In the genomic region with DNA sequence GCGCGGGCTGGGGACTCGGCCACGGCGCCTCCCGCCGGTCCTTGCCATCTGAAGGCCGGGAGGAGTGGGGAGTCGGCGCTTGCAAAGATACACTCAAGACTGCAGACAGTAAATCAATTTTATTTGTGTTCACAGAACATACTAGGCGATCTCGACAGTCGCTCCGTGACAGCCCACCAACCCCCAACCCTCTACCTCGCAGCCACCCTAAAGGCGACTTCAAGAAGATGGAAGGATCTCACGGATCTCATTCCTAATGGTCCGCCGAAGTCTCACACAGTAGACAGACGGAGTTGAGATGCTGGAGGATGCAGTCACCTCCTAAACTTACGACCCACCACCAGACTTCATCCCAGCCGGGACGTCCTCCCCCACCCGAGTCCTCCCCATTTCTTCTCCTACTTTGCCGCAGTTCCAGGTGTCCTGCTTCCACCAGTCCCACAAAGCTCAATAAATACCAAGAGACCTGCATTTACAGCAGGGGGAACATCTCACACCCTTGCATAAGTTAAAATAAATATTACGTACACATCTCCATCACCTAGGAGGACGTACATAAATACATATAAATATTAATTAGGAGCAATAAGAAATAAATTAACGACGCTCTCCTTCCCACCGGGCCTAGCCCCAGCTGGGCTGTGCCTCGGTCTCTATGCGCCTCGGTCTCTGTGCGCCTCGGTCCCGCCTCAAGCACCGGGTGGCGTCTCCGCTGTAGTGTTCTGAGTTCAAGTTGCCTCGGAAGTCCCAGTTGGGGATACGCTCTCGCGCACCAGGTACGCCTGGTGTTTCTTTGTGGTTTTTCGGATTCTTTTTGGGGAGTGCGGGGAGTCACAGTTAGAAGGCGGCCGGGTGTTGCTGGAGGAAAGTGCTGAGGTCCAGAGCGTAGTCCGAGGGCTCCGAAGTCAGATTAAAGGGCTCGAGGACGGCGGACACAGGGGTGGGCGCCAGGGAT, we compare ENCODE assay signal across 1 cellular context.
TF ChIP-seq lines count a peak whose summit lies in the region.

No MANE protein-coding gene starts in this region.

TF ChIP-seq in HepG2, 621 proteins besides CTCF, POLR2A, EP300 and RAD21 (continued from another document and continues in another):
- TF ChIP-seq, protein P1, sequence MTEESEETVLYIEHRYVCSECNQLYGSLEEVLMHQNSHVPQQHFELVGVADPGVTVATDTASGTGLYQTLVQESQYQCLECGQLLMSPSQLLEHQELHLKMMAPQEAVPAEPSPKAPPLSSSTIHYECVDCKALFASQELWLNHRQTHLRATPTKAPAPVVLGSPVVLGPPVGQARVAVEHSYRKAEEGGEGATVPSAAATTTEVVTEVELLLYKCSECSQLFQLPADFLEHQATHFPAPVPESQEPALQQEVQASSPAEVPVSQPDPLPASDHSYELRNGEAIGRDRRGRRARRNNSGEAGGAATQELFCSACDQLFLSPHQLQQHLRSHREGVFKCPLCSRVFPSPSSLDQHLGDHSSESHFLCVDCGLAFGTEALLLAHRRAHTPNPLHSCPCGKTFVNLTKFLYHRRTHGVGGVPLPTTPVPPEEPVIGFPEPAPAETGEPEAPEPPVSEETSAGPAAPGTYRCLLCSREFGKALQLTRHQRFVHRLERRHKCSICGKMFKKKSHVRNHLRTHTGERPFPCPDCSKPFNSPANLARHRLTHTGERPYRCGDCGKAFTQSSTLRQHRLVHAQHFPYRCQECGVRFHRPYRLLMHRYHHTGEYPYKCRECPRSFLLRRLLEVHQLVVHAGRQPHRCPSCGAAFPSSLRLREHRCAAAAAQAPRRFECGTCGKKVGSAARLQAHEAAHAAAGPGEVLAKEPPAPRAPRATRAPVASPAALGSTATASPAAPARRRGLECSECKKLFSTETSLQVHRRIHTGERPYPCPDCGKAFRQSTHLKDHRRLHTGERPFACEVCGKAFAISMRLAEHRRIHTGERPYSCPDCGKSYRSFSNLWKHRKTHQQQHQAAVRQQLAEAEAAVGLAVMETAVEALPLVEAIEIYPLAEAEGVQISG (CRISPR knock-in tag; IDR thresholded peaks at IDR 0.05), result no peak
- TF ChIP-seq EED (CRISPR knock-in tag; IDR thresholded peaks at IDR 0.05) (no peak), BRCA1 (CRISPR knock-in tag; IDR thresholded peaks at IDR 0.05) (0 out of 2 replicates have a peak, but pooled peaks have one; percentile 81), XRCC5 (optimal IDR thresholded peaks at IDR 0.05; ENCODE audit: low read length) (no peak), ISX (CRISPR knock-in tag; conservative IDR thresholded peaks at IDR 0.05) (no peak; the same call in 1 of the 2 replicates), PTBP1 (IDR thresholded peaks at IDR 0.05; ENCODE audit: low read depth, low read length, poor library complexity, severe bottlenecking) (no peak), ZNF484 (CRISPR knock-in tag; IDR thresholded peaks at IDR 0.05; ENCODE audit: borderline replicate concordance, low read depth) (0 out of 2 replicates have a peak, but pooled peaks have one; percentile 59), SATB2 (CRISPR knock-in tag; IDR thresholded peaks at IDR 0.05) (no peak), ELF4 (CRISPR knock-in tag; IDR thresholded peaks at IDR 0.05; ENCODE audit: borderline replicate concordance) (peak; percentile 50; the same call in 1 of the 2 replicates), REXO4 (CRISPR knock-in tag; IDR thresholded peaks at IDR 0.05; ENCODE audit: borderline replicate concordance) (0 out of 2 replicates have a peak, but pooled peaks have one; percentile 6), ZNF264 (CRISPR knock-in tag; IDR thresholded peaks at IDR 0.05) (no peak; the same call in 1 of the 2 replicates), ZNF333 (CRISPR knock-in tag; IDR thresholded peaks at IDR 0.05; ENCODE audit: borderline replicate concordance) (no peak), ZNF792 (CRISPR knock-in tag; IDR thresholded peaks at IDR 0.05) (no peak), TBL1XR1 (IDR thresholded peaks at IDR 0.05; ENCODE audit: borderline replicate concordance, low read length, partially characterized antibody) (no peak), REPIN1 (CRISPR knock-in tag; IDR thresholded peaks at IDR 0.05; ENCODE audit: borderline replicate concordance, low read depth) (peak; percentile 1; the same call in 1 of the 2 replicates), MTA1 (CRISPR knock-in tag; IDR thresholded peaks at IDR 0.05; ENCODE audit: borderline replicate concordance) (no peak), MIXL1 (CRISPR knock-in tag; IDR thresholded peaks at IDR 0.05) (no peak), ZNF451 (CRISPR knock-in tag; IDR thresholded peaks at IDR 0.05) (no peak), RARA (CRISPR knock-in tag; IDR thresholded peaks at IDR 0.05) (no peak), KMT2A (CRISPR knock-in tag; IDR thresholded peaks at IDR 0.05) (no peak), RFX1 (IDR thresholded peaks at IDR 0.05) (no peak), ZNF331 (CRISPR knock-in tag; IDR thresholded peaks at IDR 0.05) (peak; percentile 13), RCOR2 (CRISPR knock-in tag; IDR thresholded peaks at IDR 0.05) (no peak), PPARG (CRISPR knock-in tag; conservative IDR thresholded peaks at IDR 0.05) (0 out of 2 replicates have a peak, but pooled peaks have one; percentile 12), ZNF510 (CRISPR knock-in tag; IDR thresholded peaks at IDR 0.05; ENCODE audit: low read depth) (peak; percentile 56; the same call in 1 of the 2 replicates), ZNF101 (CRISPR knock-in tag; IDR thresholded peaks at IDR 0.05; ENCODE audit: borderline replicate concordance, low read depth) (0 out of 2 replicates have a peak, but pooled peaks have one; percentile 38), TOE1 (CRISPR knock-in tag; IDR thresholded peaks at IDR 0.05) (no peak), NFYB (CRISPR knock-in tag; IDR thresholded peaks at IDR 0.05) (no peak), CENPX (CRISPR knock-in tag; IDR thresholded peaks at IDR 0.05) (no peak), NFKBIZ (CRISPR knock-in tag; IDR thresholded peaks at IDR 0.05) (no peak), ZNF263 (CRISPR knock-in tag; IDR thresholded peaks at IDR 0.05) (peak; percentile 96), FOXP1 (IDR thresholded peaks at IDR 0.05) (no peak), FOXP1 (CRISPR knock-in tag; IDR thresholded peaks at IDR 0.05) (0 out of 2 replicates have a peak, but pooled peaks have one; percentile 24), HNRNPL (IDR thresholded peaks at IDR 0.05; ENCODE audit: low read depth, low read length) (0 out of 2 replicates have a peak, but pooled peaks have one; percentile 14), DPF2 (CRISPR knock-in tag; IDR thresholded peaks at IDR 0.05; ENCODE audit: borderline replicate concordance, low read depth) (no peak), GATA4 (IDR thresholded peaks at IDR 0.05; ENCODE audit: borderline replicate concordance, low read depth) (no peak), ZNF776 (CRISPR knock-in tag; IDR thresholded peaks at IDR 0.05) (no peak), IKZF1 (IDR thresholded peaks at IDR 0.05) (no peak), EHMT2 (IDR thresholded peaks at IDR 0.05; ENCODE audit: borderline replicate concordance, low read depth, low read length) (no peak)
- TF ChIP-seq, protein P2, sequence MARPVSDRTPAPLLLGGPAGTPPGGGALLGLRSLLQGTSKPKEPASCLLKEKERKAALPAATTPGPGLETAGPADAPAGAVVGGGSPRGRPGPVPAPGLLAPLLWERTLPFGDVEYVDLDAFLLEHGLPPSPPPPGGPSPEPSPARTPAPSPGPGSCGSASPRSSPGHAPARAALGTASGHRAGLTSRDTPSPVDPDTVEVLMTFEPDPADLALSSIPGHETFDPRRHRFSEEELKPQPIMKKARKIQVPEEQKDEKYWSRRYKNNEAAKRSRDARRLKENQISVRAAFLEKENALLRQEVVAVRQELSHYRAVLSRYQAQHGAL (CRISPR knock-in tag; IDR thresholded peaks at IDR 0.05; ENCODE audit: not compliant biosample characterization), result peak; percentile 24
- TF ChIP-seq, protein P3, sequence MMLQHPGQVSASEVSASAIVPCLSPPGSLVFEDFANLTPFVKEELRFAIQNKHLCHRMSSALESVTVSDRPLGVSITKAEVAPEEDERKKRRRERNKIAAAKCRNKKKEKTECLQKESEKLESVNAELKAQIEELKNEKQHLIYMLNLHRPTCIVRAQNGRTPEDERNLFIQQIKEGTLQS (CRISPR knock-in tag; IDR thresholded peaks at IDR 0.05), result no peak
- TF ChIP-seq, protein P4, sequence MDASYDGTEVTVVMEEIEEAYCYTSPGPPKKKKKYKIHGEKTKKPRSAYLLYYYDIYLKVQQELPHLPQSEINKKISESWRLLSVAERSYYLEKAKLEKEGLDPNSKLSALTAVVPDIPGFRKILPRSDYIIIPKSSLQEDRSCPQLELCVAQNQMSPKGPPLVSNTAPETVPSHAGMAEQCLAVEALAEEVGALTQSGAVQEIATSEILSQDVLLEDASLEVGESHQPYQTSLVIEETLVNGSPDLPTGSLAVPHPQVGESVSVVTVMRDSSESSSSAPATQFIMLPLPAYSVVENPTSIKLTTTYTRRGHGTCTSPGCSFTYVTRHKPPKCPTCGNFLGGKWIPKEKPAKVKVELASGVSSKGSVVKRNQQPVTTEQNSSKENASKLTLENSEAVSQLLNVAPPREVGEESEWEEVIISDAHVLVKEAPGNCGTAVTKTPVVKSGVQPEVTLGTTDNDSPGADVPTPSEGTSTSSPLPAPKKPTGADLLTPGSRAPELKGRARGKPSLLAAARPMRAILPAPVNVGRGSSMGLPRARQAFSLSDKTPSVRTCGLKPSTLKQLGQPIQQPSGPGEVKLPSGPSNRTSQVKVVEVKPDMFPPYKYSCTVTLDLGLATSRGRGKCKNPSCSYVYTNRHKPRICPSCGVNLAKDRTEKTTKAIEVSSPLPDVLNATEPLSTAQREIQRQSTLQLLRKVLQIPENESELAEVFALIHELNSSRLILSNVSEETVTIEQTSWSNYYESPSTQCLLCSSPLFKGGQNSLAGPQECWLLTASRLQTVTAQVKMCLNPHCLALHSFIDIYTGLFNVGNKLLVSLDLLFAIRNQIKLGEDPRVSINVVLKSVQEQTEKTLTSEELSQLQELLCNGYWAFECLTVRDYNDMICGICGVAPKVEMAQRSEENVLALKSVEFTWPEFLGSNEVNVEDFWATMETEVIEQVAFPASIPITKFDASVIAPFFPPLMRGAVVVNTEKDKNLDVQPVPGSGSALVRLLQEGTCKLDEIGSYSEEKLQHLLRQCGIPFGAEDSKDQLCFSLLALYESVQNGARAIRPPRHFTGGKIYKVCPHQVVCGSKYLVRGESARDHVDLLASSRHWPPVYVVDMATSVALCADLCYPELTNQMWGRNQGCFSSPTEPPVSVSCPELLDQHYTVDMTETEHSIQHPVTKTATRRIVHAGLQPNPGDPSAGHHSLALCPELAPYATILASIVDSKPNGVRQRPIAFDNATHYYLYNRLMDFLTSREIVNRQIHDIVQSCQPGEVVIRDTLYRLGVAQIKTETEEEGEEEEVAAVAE (CRISPR knock-in tag; IDR thresholded peaks at IDR 0.05; ENCODE audit: borderline replicate concordance), result peak; percentile 13; the same call in 1 of the 2 replicates
- TF ChIP-seq, protein P5, sequence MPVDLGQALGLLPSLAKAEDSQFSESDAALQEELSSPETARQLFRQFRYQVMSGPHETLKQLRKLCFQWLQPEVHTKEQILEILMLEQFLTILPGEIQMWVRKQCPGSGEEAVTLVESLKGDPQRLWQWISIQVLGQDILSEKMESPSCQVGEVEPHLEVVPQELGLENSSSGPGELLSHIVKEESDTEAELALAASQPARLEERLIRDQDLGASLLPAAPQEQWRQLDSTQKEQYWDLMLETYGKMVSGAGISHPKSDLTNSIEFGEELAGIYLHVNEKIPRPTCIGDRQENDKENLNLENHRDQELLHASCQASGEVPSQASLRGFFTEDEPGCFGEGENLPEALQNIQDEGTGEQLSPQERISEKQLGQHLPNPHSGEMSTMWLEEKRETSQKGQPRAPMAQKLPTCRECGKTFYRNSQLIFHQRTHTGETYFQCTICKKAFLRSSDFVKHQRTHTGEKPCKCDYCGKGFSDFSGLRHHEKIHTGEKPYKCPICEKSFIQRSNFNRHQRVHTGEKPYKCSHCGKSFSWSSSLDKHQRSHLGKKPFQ (CRISPR knock-in tag; IDR thresholded peaks at IDR 0.05; ENCODE audit: insufficient replicate concordance), result no peak
- TF ChIP-seq, protein P6, sequence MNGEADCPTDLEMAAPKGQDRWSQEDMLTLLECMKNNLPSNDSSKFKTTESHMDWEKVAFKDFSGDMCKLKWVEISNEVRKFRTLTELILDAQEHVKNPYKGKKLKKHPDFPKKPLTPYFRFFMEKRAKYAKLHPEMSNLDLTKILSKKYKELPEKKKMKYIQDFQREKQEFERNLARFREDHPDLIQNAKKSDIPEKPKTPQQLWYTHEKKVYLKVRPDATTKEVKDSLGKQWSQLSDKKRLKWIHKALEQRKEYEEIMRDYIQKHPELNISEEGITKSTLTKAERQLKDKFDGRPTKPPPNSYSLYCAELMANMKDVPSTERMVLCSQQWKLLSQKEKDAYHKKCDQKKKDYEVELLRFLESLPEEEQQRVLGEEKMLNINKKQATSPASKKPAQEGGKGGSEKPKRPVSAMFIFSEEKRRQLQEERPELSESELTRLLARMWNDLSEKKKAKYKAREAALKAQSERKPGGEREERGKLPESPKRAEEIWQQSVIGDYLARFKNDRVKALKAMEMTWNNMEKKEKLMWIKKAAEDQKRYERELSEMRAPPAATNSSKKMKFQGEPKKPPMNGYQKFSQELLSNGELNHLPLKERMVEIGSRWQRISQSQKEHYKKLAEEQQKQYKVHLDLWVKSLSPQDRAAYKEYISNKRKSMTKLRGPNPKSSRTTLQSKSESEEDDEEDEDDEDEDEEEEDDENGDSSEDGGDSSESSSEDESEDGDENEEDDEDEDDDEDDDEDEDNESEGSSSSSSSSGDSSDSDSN (CRISPR knock-in tag; IDR thresholded peaks at IDR 0.05), result no peak
- TF ChIP-seq, protein P7, sequence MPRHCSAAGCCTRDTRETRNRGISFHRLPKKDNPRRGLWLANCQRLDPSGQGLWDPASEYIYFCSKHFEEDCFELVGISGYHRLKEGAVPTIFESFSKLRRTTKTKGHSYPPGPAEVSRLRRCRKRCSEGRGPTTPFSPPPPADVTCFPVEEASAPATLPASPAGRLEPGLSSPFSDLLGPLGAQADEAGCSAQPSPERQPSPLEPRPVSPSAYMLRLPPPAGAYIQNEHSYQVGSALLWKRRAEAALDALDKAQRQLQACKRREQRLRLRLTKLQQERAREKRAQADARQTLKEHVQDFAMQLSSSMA (CRISPR knock-in tag; IDR thresholded peaks at IDR 0.05), result no peak
- TF ChIP-seq, protein P8, sequence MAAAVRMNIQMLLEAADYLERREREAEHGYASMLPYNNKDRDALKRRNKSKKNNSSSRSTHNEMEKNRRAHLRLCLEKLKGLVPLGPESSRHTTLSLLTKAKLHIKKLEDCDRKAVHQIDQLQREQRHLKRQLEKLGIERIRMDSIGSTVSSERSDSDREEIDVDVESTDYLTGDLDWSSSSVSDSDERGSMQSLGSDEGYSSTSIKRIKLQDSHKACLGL (CRISPR knock-in tag; IDR thresholded peaks at IDR 0.05), result no peak
- TF ChIP-seq, protein P9, sequence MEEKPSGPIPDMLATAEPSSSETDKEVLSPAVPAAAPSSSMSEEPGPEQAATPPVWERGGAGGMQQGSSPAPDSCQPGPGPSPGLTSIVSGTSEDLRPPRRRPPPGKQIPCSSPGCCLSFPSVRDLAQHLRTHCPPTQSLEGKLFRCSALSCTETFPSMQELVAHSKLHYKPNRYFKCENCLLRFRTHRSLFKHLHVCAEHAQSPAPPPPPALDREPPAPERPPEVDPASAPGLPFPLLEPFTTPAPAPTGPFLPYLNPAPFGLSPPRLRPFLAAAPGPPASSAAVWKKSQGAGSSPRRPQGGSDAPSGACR (CRISPR knock-in tag; IDR thresholded peaks at IDR 0.05), result no peak
